ENCODE assay signal across 1 cellular context in genomic region chr2:160952462-160952861, GRCh38.
TF ChIP-seq lines count a peak whose summit lies in the region.

No MANE protein-coding gene starts in this region.

TF ChIP-seq in SK-N-SH, 30 proteins besides CTCF, POLR2A, EP300 and RAD21 (continued from another document):
- no peak for TF ChIP-seq USF2 (IDR thresholded peaks at IDR 0.05; ENCODE audit: borderline replicate concordance, low read depth, low read length)
- no peak for TF ChIP-seq USF1 (IDR thresholded peaks at IDR 0.05; ENCODE audit: borderline replicate concordance, low read depth)
- TF ChIP-seq REST (IDR thresholded peaks at IDR 0.05; ENCODE audit: low read depth, low read length), result no peak
- TF ChIP-seq ELF1 (IDR thresholded peaks at IDR 0.05), result no peak
